ENCODE assay signal across 17 cellular contexts in the genomic region with DNA sequence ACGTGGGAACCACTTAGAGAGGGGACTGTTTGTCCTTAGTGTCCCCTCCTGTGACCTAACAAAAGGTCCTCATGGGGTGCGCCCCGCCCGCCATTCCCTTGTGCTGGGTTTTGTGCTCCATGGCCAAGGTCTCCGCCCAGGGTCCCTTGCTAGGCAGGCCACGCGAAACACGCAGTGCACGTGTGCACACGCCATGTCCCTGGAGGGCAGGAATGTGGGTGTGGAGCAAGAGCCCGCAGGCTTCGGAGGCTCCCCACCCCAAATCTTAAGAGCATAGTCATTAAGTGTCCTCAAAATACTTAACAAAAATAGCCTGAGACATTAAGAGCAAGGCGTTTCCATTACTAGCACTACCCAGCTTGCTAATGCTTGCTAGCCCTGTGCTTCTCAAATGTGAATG.
DNase-seq lines count a peak whose midpoint lies in the region; ATAC-seq and TF ChIP-seq lines count a peak whose summit lies in the region.
"Had no signal": no experiment of that assay in that cellular context is flagged by ENCODE, and none has a peak within 500 bp of the region (broad histone marks: within the 10 kb centered on the region; RNA-seq: fewer than 3 reads in every experiment).

No MANE protein-coding gene starts in this region.

- no peaks in the 10 kb centered on the region for H3K79me2 ChIP-seq in GM23248 (ENCODE audit: insufficient read depth)

- TF ChIP-seq CTCF in esophagus muscularis mucosa (IDR thresholded peaks at IDR 0.05) (no peak), lower lobe of right lung (IDR thresholded peaks at IDR 0.05) (no peak), upper lobe of left lung (IDR thresholded peaks at IDR 0.05) (no peak), mucosa of descending colon (IDR thresholded peaks at IDR 0.05) (no peak)

- H3K27me3 ChIP-seq in GM23248 (replicated peaks; ENCODE audit: insufficient read depth) = no peaks in the 10 kb centered on the region
- no peaks in the 10 kb centered on the region for H3K27me3 ChIP-seq in esophagus muscularis mucosa
- H3K27me3 ChIP-seq in lower lobe of right lung (ENCODE audit: low read depth) = no peaks in the 10 kb centered on the region
- no peaks in the 10 kb centered on the region for H3K27me3 ChIP-seq in upper lobe of left lung

- H3K4me1 ChIP-seq in GM23248 (ENCODE audit: insufficient read depth) (no peaks in the 10 kb centered on the region), esophagus muscularis mucosa (no peaks in the 10 kb centered on the region), lower lobe of right lung (peaks cover 9% of the 10 kb centered on the region), upper lobe of left lung (peaks cover 0 to 9% (median 2%) of the 10 kb centered on the region in 4 donors), mucosa of descending colon (ENCODE audit: low read depth) (no peaks in the 10 kb centered on the region)

- peak; percentile 16 for DNase-seq in GM23248
- peak; percentile 74 for DNase-seq in esophagus muscularis mucosa (ENCODE audit: extremely low spot score)
- DNase-seq in lower lobe of right lung = peak; percentile 88
- peak; percentile 58 to 85 for DNase-seq in upper lobe of left lung
- no peak for DNase-seq in mucosa of descending colon
- DNase-seq in stimulated activated CD8-positive, alpha-beta memory T cell treated with anti-CD3 and anti-CD28 coated beads, Interleukin-4, amount 100 ng/mL, for 48 hours = no peak
- DNase-seq: DMS53; GDM1; Kasumi-1; NCI-H1694 treated with DMSO at 0.1 percent for 48 hours; NCI-H2081 treated with DMSO at 0.1 percent for 48 hours; NCI-H774; NK-92 treated with Interleukin-12 subunit alpha and Interleukin-12 subunit beta, amount 100 ng/mL, for 24 hours; SHP77 treated with DMSO at 0.1 percent for 48 hours had no signal

- TF ChIP-seq POLR2A in esophagus muscularis mucosa (IDR thresholded peaks at IDR 0.05; ENCODE audit: low read depth) (no peak), upper lobe of left lung (IDR thresholded peaks at IDR 0.05) (peak in 1 of 4 donors; percentile 14)

- H3K27ac ChIP-seq in GM23248 (no peak overlapping the region), esophagus muscularis mucosa (replicated peaks in 1 of 4) (no peak overlapping the region), lower lobe of right lung (peak overlapping the region; percentile 60), upper lobe of left lung (peak overlapping the region in 2 of 4 donors; percentile 16 to 49)
- H3K27ac ChIP-seq: RWPE1, SK-N-MC had no signal

- H3K9me3 ChIP-seq in GM23248 (ENCODE audit: low read depth) (no peaks in the 10 kb centered on the region), esophagus muscularis mucosa (no peaks in the 10 kb centered on the region), lower lobe of right lung (no peaks in the 10 kb centered on the region), upper lobe of left lung (no peaks in the 10 kb centered on the region), mucosa of descending colon (no peaks in the 10 kb centered on the region)

- H3K4me3 ChIP-seq in GM23248 = no peak overlapping the region
- no peak overlapping the region for H3K4me3 ChIP-seq in esophagus muscularis mucosa
- H3K4me3 ChIP-seq in lower lobe of right lung = no peak overlapping the region
- H3K4me3 ChIP-seq in upper lobe of left lung = no peak overlapping the region
- no peak overlapping the region for H3K4me3 ChIP-seq in mucosa of descending colon
- H3K4me3 ChIP-seq: SK-N-MC had no signal

- TF ChIP-seq EP300 in esophagus muscularis mucosa (IDR thresholded peaks at IDR 0.05) = no peak
- peak in 2 of 4 donors; percentile 3 to 58 for TF ChIP-seq EP300 in upper lobe of left lung (IDR thresholded peaks at IDR 0.05)

- no peaks in the 10 kb centered on the region for H3F3A ChIP-seq in GM23248 (ENCODE audit: insufficient read depth)

- peak overlapping the region; percentile 9 for H3K4me2 ChIP-seq in GM23248 (ENCODE audit: unreplicated experiment)

- no peaks in the 10 kb centered on the region for H3K9me2 ChIP-seq in GM23248 (ENCODE audit: insufficient read depth)

- 7 to 18% methylated on average over 13 of the region's 13 CpGs for WGBS in GM23248 (ENCODE audit: low coverage in 1 of 2, low lambda C conversion rate in 2 of 2, missing lambda C conversion rate in 2 of 2), 2 experiments
- 94% methylated on average over 13 of the region's 13 CpGs for WGBS in esophagus muscularis mucosa
- WGBS in upper lobe of left lung, 2 donors = 74 to 78% methylated on average over 13 of the region's 13 CpGs

- no peaks in the 10 kb centered on the region for H3K36me3 ChIP-seq in GM23248 (ENCODE audit: low read depth)
- H3K36me3 ChIP-seq in esophagus muscularis mucosa = no peaks in the 10 kb centered on the region
- H3K36me3 ChIP-seq in lower lobe of right lung = no peaks in the 10 kb centered on the region
- H3K36me3 ChIP-seq in upper lobe of left lung = no peaks in the 10 kb centered on the region
- no peaks in the 10 kb centered on the region for H3K36me3 ChIP-seq in mucosa of descending colon (ENCODE audit: low read depth)

- H3K9ac ChIP-seq in GM23248 = no peak overlapping the region

- H2AFZ ChIP-seq in GM23248 = peak overlapping the region; percentile 15; the same call in 1 of the 2 replicates

- ATAC-seq in lower lobe of right lung (peak; percentile 97), upper lobe of left lung (ENCODE audit: low FRiP score in 2 of 2) (peak; percentile 79 to 91), HG02840 (IDR thresholded peaks at IDR 0.05; ENCODE audit: low FRiP score, unreplicated experiment) (no peak), mucosa of descending colon (no peak)

- H4K20me1 ChIP-seq in GM23248 (ENCODE audit: insufficient read depth) = no peaks in the 10 kb centered on the region

- intact Hi-C loops in esophagus muscularis mucosa (cut with DNase I) (no loop called here), lower lobe of right lung (cut with DNase I) (no loop called here), mucosa of descending colon (cut with DNase I, micrococcal nuclease) (no loop called here)

- in situ Hi-C loops in GM23248 (cut with MboI) = no loop called here

Comparison
In these comparisons a context has a peak if more than half of its experiments do, and no peak if none do; other contexts are left out.
1. DNase-seq: peak in GM23248 (single experiment), esophagus muscularis mucosa (single experiment), lower lobe of right lung (single experiment) and upper lobe of left lung (2 of 2); none in mucosa of descending colon (0 of 3) and stimulated activated CD8-positive, alpha-beta memory T cell treated with anti-CD3 and anti-CD28 coated beads, Interleukin-4, amount 100 ng/mL, for 48 hours (single experiment).
2. ATAC-seq: peak in lower lobe of right lung (2 of 2) and upper lobe of left lung (2 of 2); none in HG02840 (single experiment) and mucosa of descending colon (single experiment).